8 cellular contexts compared by ENCODE assay signal in genomic region chr15:98850991-98851776, GRCh38.
A peak's percentile ranks its signal among the peaks of the same experiment; 100 is the strongest.
DNase-seq lines count a peak whose midpoint lies in the region; ATAC-seq, FAIRE-seq and TF ChIP-seq lines count a peak whose summit lies in the region.

No MANE protein-coding gene starts in this region.

- H3K4me3 Mint-ChIP-seq in activated CD8-positive, alpha-beta T cell treated with anti-CD3 and anti-CD28 coated beads, Interleukin-2, amount 10 ng/mL, durations not matched to agents 7 days and 5 days = peak overlapping the region; percentile 89

- peaks cover 13% of the 10 kb centered on the region for H3K79me1 ChIP-seq in H1 (ENCODE audit: low read depth, low read length)

- H4K5ac ChIP-seq in H1 (ENCODE audit: insufficient read length, low read depth, low read length) = no peak overlapping the region

- H3K27me3 Mint-ChIP-seq in activated CD8-positive, alpha-beta T cell treated with anti-CD3 and anti-CD28 coated beads, Interleukin-2, amount 10 ng/mL, durations not matched to agents 7 days and 5 days (ENCODE audit: low read depth) = no peaks in the 10 kb centered on the region

- FAIRE-seq in H1 (lab: Jason Lieb, UNC) = no peak

- WGBS in H1 (ENCODE audit: extremely low coverage in 1 of 2, insufficient coverage in 1 of 2, insufficient read length in 1 of 2, insufficient replicate concordance in 2 of 2, low coverage in 1 of 2, low lambda C conversion rate in 2 of 2, missing lambda C conversion rate in 1 of 2), 2 experiments = 24% methylated on average over 14 of the region's 15 CpGs; no CpG with 5 or more reads in 1 of the 2 experiments
- WGBS in mesodermal cell (ENCODE audit: insufficient coverage in 2 of 2), 2 experiments = 13 to 26% methylated on average over 12 to 13 of the region's 15 CpGs

- no peak overlapping the region for H2AFZ ChIP-seq in H1 (ENCODE audit: low read length)

- DNase-seq in ACHN (peak; percentile 68), NCI-H748 treated with DMSO at 0.1 percent for 48 hours (lab: John Stamatoyannopoulos, UW) (peak; percentile 51), H1 (ENCODE audit: low read depth in 1 of 2, low spot score in 2 of 2) (peak; percentile 57 to 78)
- DNase-seq in activated CD8-positive, alpha-beta T cell treated with anti-CD3 and anti-CD28 coated beads, Interleukin-2, amount 10 ng/mL, durations not matched to agents 7 days and 5 days = peak; percentile 83
- DNase-seq in stimulated activated CD8-positive, alpha-beta memory T cell treated with anti-CD3 and anti-CD28 coated beads, Interleukin-15, amount 100 ng/mL, for 48 hours (ENCODE audit: low read depth in 2 of 2) = peak; percentile 44 to 54

- H3K4ac ChIP-seq in H1 (replicated peaks; ENCODE audit: insufficient read length, low read depth, low read length) = no peak overlapping the region

- H3K9me3 ChIP-seq in H1 (ENCODE audit: insufficient read depth in 2 of 2, low read depth in 1 of 2, low read length in 1 of 2) (no peaks in the 10 kb centered on the region), mesodermal cell (ENCODE audit: control insufficient read depth, low read length) (no peaks in the 10 kb centered on the region)

- ATAC-seq in GM18858 (IDR thresholded peaks at IDR 0.05; ENCODE audit: unreplicated experiment) = peak; percentile 30
- peak; percentile 35 for ATAC-seq in HG03432 (IDR thresholded peaks at IDR 0.05; ENCODE audit: unreplicated experiment)
- ATAC-seq in activated CD8-positive, alpha-beta T cell treated with anti-CD3 and anti-CD28 coated beads, Interleukin-2, amount 10 ng/mL, durations not matched to agents 7 days and 5 days = peak; percentile 69

- no peaks in the 10 kb centered on the region for H3K36me3 Mint-ChIP-seq in activated CD8-positive, alpha-beta T cell treated with anti-CD3 and anti-CD28 coated beads, Interleukin-2, amount 10 ng/mL, durations not matched to agents 7 days and 5 days (ENCODE audit: low read depth)

- H4K20me1 ChIP-seq in H1 (replicated peaks in 1 of 2; ENCODE audit: control insufficient read depth in 1 of 2, insufficient read depth in 2 of 2, low read length in 2 of 2) = peaks cover 10 to 17% of the 10 kb centered on the region in 2 experiments

- peak overlapping the region; percentile 69 to 91 (median 78); a peak in 5 of 8 replicates for H3K4me3 ChIP-seq in H1 (ENCODE audit: extremely low read depth in 1 of 4, insufficient read depth in 2 of 4, low read depth in 3 of 4, low read length in 4 of 4)
- H3K4me3 ChIP-seq in mesodermal cell (ENCODE audit: extremely low read depth, insufficient read depth, low read length, poor library complexity, severe bottlenecking) = peak overlapping the region; percentile 49

- no peaks in the 10 kb centered on the region for H3K27me3 ChIP-seq in H1 (replicated peaks in 1 of 4; ENCODE audit: control insufficient read depth in 3 of 4, extremely low read depth in 1 of 4, insufficient read depth in 3 of 4, low read length in 3 of 4)

- peaks cover 21 to 39% (median 31%) of the 10 kb centered on the region in 4 experiments for H3K4me1 ChIP-seq in H1 (replicated peaks in 1 of 4; ENCODE audit: control insufficient read depth in 3 of 4, insufficient read depth in 4 of 4, low read length in 3 of 4)
- H3K4me1 ChIP-seq in mesodermal cell (ENCODE audit: control insufficient read depth, insufficient read depth, low read length, poor library complexity, severe bottlenecking) = peaks cover 48% of the 10 kb centered on the region

- H3K27ac ChIP-seq in H1 (ENCODE audit: low read depth, low read length) (no peak overlapping the region), mesodermal cell (ENCODE audit: low read depth, low read length, severe bottlenecking) (peak overlapping the region; percentile 62)

- peak overlapping the region in 1 of 4 experiments; percentile 66; a peak in 1 of 7 replicates for H3K9ac ChIP-seq in H1 (replicated peaks in 1 of 4; ENCODE audit: extremely low read depth in 1 of 4, low read depth in 3 of 4, low read length in 3 of 4)

- H2BK15ac ChIP-seq in H1 (ENCODE audit: low read length) = no peak overlapping the region

- peaks cover 6% of the 10 kb centered on the region for H3K23me2 ChIP-seq in H1 (ENCODE audit: low read depth, low read length)

- H3K4me2 ChIP-seq in H1 (ENCODE audit: insufficient read depth in 1 of 2, low read depth in 2 of 2, low read length in 2 of 2) = peak overlapping the region; percentile 87 to 94

- no peaks in the 10 kb centered on the region for H3K36me3 ChIP-seq in H1 (ENCODE audit: control insufficient read depth in 2 of 4, insufficient read depth in 4 of 4, low read length in 3 of 4)
- H3K36me3 ChIP-seq in mesodermal cell (ENCODE audit: control insufficient read depth, insufficient read depth, low read length) = peaks cover 3% of the 10 kb centered on the region

- POLR2A ChIA-PET in activated CD8-positive, alpha-beta T cell treated with anti-CD3 and anti-CD28 coated beads, Interleukin-2, amount 10 ng/mL, durations not matched to agents 7 days and 5 days (lab: Charles Lee) = interaction anchor here (0.7 to 1.2 kb wide), 2 partner anchors 22 to 91 kb away, joined by 3 read pairs; no protein-coding TSS in a partner anchor
- POLR2A ChIA-PET in H1 (lab: Charles Lee; ENCODE audit: partially characterized antibody) = interaction anchor here (0.6 to 2.7 kb wide), 7 partner anchors 15 to 326 kb away, joined by 3 to 11 read pairs (median 3); no protein-coding TSS in a partner anchor

- no peak overlapping the region for H4K8ac ChIP-seq in H1 (ENCODE audit: extremely low read depth, insufficient read depth, low read length)

- no peak overlapping the region for H3K56ac ChIP-seq in H1 (replicated peaks; ENCODE audit: insufficient read length, low read depth, low read length)

- peak overlapping the region; percentile 83 for H2AK5ac ChIP-seq in H1 (ENCODE audit: low read depth, low read length)

- H3K9me3 Mint-ChIP-seq in activated CD8-positive, alpha-beta T cell treated with anti-CD3 and anti-CD28 coated beads, Interleukin-2, amount 10 ng/mL, durations not matched to agents 7 days and 5 days (ENCODE audit: insufficient read depth) = no peaks in the 10 kb centered on the region

- CTCF ChIA-PET in activated CD8-positive, alpha-beta T cell treated with anti-CD3 and anti-CD28 coated beads, Interleukin-2, amount 10 ng/mL, durations not matched to agents 7 days and 5 days (lab: Charles Lee) = interaction anchor here (0.6 to 2.4 kb wide), 17 partner anchors 10 to 836 kb away, joined by 3 to 12 read pairs (median 3); no protein-coding TSS in a partner anchor
- CTCF ChIA-PET in H1 (lab: Charles Lee; ENCODE audit: partially characterized antibody) = interaction anchor here (0.6 to 4.2 kb wide), 43 partner anchors 10 to 408 kb away, joined by 3 to 30 read pairs (median 4); no protein-coding TSS in a partner anchor

- H3K18ac ChIP-seq in H1 (ENCODE audit: extremely low read depth, low read length) = no peak overlapping the region

- no peak overlapping the region for H2BK20ac ChIP-seq in H1 (ENCODE audit: low read length)

- no peak overlapping the region; the same call in 1 of the 2 replicates for H2BK12ac ChIP-seq in H1 (ENCODE audit: low read depth, low read length)

- H4K91ac ChIP-seq in H1 (replicated peaks; ENCODE audit: insufficient read length, low read length) = no peak overlapping the region

- TF ChIP-seq CTCF in H1 (IDR thresholded peaks at IDR 0.05; ENCODE audit: control extremely low read depth in 1 of 3, insufficient read depth in 1 of 3, low read depth in 1 of 3, low read length in 3 of 3) = peak; percentile 85 to 98 (median 93)

- in situ Hi-C loops in ACHN (cut with HindIII; ENCODE audit: low pct_ligation_motif_present, low pct_unique_long_range_greater_than_20kb, low sequenced_read_pairs) = no loop called here

- no peak overlapping the region for H2BK120ac ChIP-seq in H1 (replicated peaks; ENCODE audit: low read depth, low read length)

- no peak overlapping the region for H3K14ac ChIP-seq in H1 (ENCODE audit: insufficient read length)

- peak overlapping the region; percentile 86 for H3K27ac Mint-ChIP-seq in activated CD8-positive, alpha-beta T cell treated with anti-CD3 and anti-CD28 coated beads, Interleukin-2, amount 10 ng/mL, durations not matched to agents 7 days and 5 days

- H3K23ac ChIP-seq in H1 (ENCODE audit: insufficient read length) = no peak overlapping the region

- H3K4me1 Mint-ChIP-seq in activated CD8-positive, alpha-beta T cell treated with anti-CD3 and anti-CD28 coated beads, Interleukin-2, amount 10 ng/mL, durations not matched to agents 7 days and 5 days (ENCODE audit: low read depth) = peaks cover 30% of the 10 kb centered on the region

- no peak for TF ChIP-seq POLR2A in H1 (IDR thresholded peaks at IDR 0.05; ENCODE audit: control extremely low read depth in 1 of 2, low read depth in 2 of 2, low read length in 2 of 2)

- TF ChIP-seq EP300 in H1 (IDR thresholded peaks at IDR 0.05; ENCODE audit: borderline replicate concordance in 1 of 2, low read depth in 2 of 2, low read length in 2 of 2) = no peak

- TF ChIP-seq RAD21 in H1 (IDR thresholded peaks at IDR 0.05 in 1 of 2, conservative IDR thresholded peaks at IDR 0.05 in 1 of 2; ENCODE audit: low read depth in 2 of 2, low read length in 2 of 2) = peak; percentile 97

- peak overlapping the region; percentile 8 for H2BK5ac ChIP-seq in H1 (ENCODE audit: low read depth, low read length)

- H3K79me2 ChIP-seq in H1 (ENCODE audit: control insufficient read depth in 1 of 2, insufficient read depth in 2 of 2, low read length in 2 of 2) = peaks cover 18 to 94% of the 10 kb centered on the region in 2 experiments

TF ChIP-seq in H1, 55 proteins besides CTCF, POLR2A, EP300 and RAD21 (continues in another document):
- TF ChIP-seq ZNF274 (IDR thresholded peaks at IDR 0.05; ENCODE audit: borderline replicate concordance, extremely low read depth, low read length) (no peak), SP2 (IDR thresholded peaks at IDR 0.05; ENCODE audit: low read length) (no peak), EZH2 (IDR thresholded peaks at IDR 0.05; ENCODE audit: low read depth, low read length, severe bottlenecking) (no peak), FOSL1 (IDR thresholded peaks at IDR 0.05; ENCODE audit: insufficient read depth, low read depth, low read length) (no peak), SIRT6 (IDR thresholded peaks at IDR 0.05; ENCODE audit: low read length) (no peak), CEBPB (IDR thresholded peaks at IDR 0.05; ENCODE audit: low read depth, low read length) (no peak), SIX5 (IDR thresholded peaks at IDR 0.05; ENCODE audit: low read depth, low read length) (no peak)
- TF ChIP-seq, protein P1, sequence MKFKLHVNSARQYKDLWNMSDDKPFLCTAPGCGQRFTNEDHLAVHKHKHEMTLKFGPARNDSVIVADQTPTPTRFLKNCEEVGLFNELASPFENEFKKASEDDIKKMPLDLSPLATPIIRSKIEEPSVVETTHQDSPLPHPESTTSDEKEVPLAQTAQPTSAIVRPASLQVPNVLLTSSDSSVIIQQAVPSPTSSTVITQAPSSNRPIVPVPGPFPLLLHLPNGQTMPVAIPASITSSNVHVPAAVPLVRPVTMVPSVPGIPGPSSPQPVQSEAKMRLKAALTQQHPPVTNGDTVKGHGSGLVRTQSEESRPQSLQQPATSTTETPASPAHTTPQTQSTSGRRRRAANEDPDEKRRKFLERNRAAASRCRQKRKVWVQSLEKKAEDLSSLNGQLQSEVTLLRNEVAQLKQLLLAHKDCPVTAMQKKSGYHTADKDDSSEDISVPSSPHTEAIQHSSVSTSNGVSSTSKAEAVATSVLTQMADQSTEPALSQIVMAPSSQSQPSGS (IDR thresholded peaks at IDR 0.05; ENCODE audit: low read length) = no peak
